ENCODE assay signal across 7 cellular contexts in the genomic region with DNA sequence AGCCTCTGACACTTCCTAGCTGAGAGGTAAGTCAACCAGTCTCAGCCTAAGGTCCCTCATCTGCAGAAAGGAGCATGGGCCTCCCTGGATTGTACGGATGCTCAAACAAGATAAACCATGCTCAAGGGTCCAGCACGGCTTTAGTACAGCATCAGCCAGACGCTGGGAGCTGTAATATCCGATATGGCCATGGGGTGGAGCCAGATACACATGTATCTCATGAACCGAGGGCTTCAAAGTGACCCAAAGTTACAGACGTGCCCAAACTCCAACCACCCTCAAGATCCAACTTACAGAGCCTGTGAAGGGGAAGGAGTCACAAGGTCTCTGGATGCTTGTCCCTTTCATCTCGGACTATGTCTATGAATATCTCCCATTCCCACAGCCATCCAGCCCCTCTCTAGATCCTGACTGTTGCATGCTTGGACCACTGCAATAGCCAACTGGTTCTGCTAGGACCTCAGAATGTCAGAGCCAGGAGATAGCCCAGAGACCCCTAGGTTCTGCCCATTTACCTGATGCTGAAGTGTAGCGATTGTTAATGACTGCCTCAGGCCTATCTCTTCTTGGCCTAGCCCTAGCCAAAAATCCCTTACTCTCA.
DNase-seq lines count a peak whose midpoint lies in the region; ATAC-seq and TF ChIP-seq lines count a peak whose summit lies in the region.

No MANE protein-coding gene starts in this region.

- H3K4me3 Mint-ChIP-seq in activated CD4-positive, alpha-beta memory T cell treated with anti-CD3 and anti-CD28 coated beads, Interleukin-2, amount 10 ng/mL, durations not matched to agents 7 days and 5 days = no peak overlapping the region

- H3K4me1 Mint-ChIP-seq in activated CD4-positive, alpha-beta memory T cell treated with anti-CD3 and anti-CD28 coated beads, Interleukin-2, amount 10 ng/mL, durations not matched to agents 7 days and 5 days = peaks cover 14% of the 10 kb centered on the region

- CTCF ChIA-PET in activated CD4-positive, alpha-beta memory T cell treated with anti-CD3 and anti-CD28 coated beads, Interleukin-2, amount 10 ng/mL, durations not matched to agents 7 days and 5 days (lab: Charles Lee) = interaction anchor here (0.7 to 6.7 kb wide), 42 partner anchors 10 to 409 kb away, joined by 3 to 78 read pairs (median 6); a partner anchor contains a TSS

- no peaks in the 10 kb centered on the region for H3K27me3 Mint-ChIP-seq in activated CD4-positive, alpha-beta memory T cell treated with anti-CD3 and anti-CD28 coated beads, Interleukin-2, amount 10 ng/mL, durations not matched to agents 7 days and 5 days

- H3K4me3 ChIP-seq in GM12865 (ENCODE audit: low read depth, low read length) = no peak overlapping the region

- no peak overlapping the region for H3K27ac Mint-ChIP-seq in activated CD4-positive, alpha-beta memory T cell treated with anti-CD3 and anti-CD28 coated beads, Interleukin-2, amount 10 ng/mL, durations not matched to agents 7 days and 5 days

- H3K9me3 Mint-ChIP-seq in activated CD4-positive, alpha-beta memory T cell treated with anti-CD3 and anti-CD28 coated beads, Interleukin-2, amount 10 ng/mL, durations not matched to agents 7 days and 5 days = no peaks in the 10 kb centered on the region

- POLR2A ChIA-PET in activated CD4-positive, alpha-beta memory T cell treated with anti-CD3 and anti-CD28 coated beads, Interleukin-2, amount 10 ng/mL, durations not matched to agents 7 days and 5 days (lab: Charles Lee) = interaction anchor here (0.9 to 3.4 kb wide), 8 partner anchors 60 to 175 kb away, joined by 3 to 8 read pairs (median 4); a partner anchor contains a TSS

- ATAC-seq in HG02885 (IDR thresholded peaks at IDR 0.05; ENCODE audit: poor library complexity, unreplicated experiment) = peak; percentile 74

- peak; percentile 81 for DNase-seq in GM12865 (ENCODE audit: low read depth)
- DNase-seq in NCI-H774 (lab: John Stamatoyannopoulos, UW) = peak; percentile 9
- peak; percentile 86 for DNase-seq in activated CD4-positive, alpha-beta memory T cell treated with anti-CD3 and anti-CD28 coated beads, Interleukin-2, amount 10 ng/mL, durations not matched to agents 7 days and 5 days
- peak; percentile 71 for DNase-seq in effector CD4-positive, alpha-beta T cell
- DNase-seq in medulla oblongata (ENCODE audit: extremely low spot score) = peak; percentile 93
- DNase-seq in stimulated activated CD8-positive, alpha-beta memory T cell treated with anti-CD3 and anti-CD28 coated beads, Interleukin-15, amount 100 ng/mL, for 48 hours (ENCODE audit: low read depth in 2 of 2) = peak; percentile 49 to 59

- no peaks in the 10 kb centered on the region for H3K36me3 Mint-ChIP-seq in activated CD4-positive, alpha-beta memory T cell treated with anti-CD3 and anti-CD28 coated beads, Interleukin-2, amount 10 ng/mL, durations not matched to agents 7 days and 5 days (ENCODE audit: low read depth)

- peak; percentile 85 for TF ChIP-seq CTCF in GM12865 (IDR thresholded peaks at IDR 0.05; ENCODE audit: insufficient read depth, low read depth, low read length, missing control alignments)

Comparison
In these comparisons a context has a peak if more than half of its experiments do, and no peak if none do; other contexts are left out.
1. DNase-seq: peak in every context shown above with its lines; median percentile 93 in medulla oblongata; 86 in activated CD4-positive, alpha-beta memory T cell treated with anti-CD3 and anti-CD28 coated beads, Interleukin-2, amount 10 ng/mL, durations not matched to agents 7 days and 5 days; 81 in GM12865; 71 in effector CD4-positive, alpha-beta T cell; 54 in stimulated activated CD8-positive, alpha-beta memory T cell treated with anti-CD3 and anti-CD28 coated beads, Interleukin-15, amount 100 ng/mL, for 48 hours; 9 in NCI-H774.